ENCODE assay signal across 9 cellular contexts in genomic region chr13:33153421-33154381, GRCh38.
A peak's percentile ranks its signal among the peaks of the same experiment; 100 is the strongest.
DNase-seq lines count a peak whose midpoint lies in the region; ATAC-seq, FAIRE-seq and TF ChIP-seq lines count a peak whose summit lies in the region.
"Had no signal": no experiment of that assay in that cellular context is flagged by ENCODE, and none has a peak within 500 bp of the region (broad histone marks: within the 10 kb centered on the region; RNA-seq: fewer than 3 reads in every experiment).

No MANE protein-coding gene starts in this region.

- peaks cover 49% of the 10 kb centered on the region for H3K79me2 ChIP-seq in astrocyte (ENCODE audit: insufficient read depth, low read length)
- no peaks in the 10 kb centered on the region for H3K79me2 ChIP-seq in trophoblast cell (ENCODE audit: control insufficient read depth, insufficient read depth, low read length, poor library complexity)

- H4K12ac ChIP-seq in trophoblast cell (ENCODE audit: low read depth, low read length) = no peak overlapping the region

- no CpG with 5 or more reads among the region's 17 CpGs for WGBS in trophoblast cell (ENCODE audit: extremely low coverage, insufficient coverage, insufficient read length)

- H3K23ac ChIP-seq in trophoblast cell (ENCODE audit: low read length) = no peak overlapping the region

- H4K91ac ChIP-seq in trophoblast cell (ENCODE audit: low read depth, low read length) = no peak overlapping the region

- peak overlapping the region; percentile 34 for H3K4me3 Mint-ChIP-seq in astrocyte (ENCODE audit: unreplicated experiment)

- H3K36me3 ChIP-seq in astrocyte (ENCODE audit: insufficient read depth, low read length) = peaks cover 4% of the 10 kb centered on the region
- H3K36me3 ChIP-seq in cardiac muscle cell = no peaks in the 10 kb centered on the region
- no peaks in the 10 kb centered on the region for H3K36me3 ChIP-seq in trophoblast cell (ENCODE audit: control insufficient read depth in 1 of 2, insufficient read depth in 2 of 2, low read length in 2 of 2)

- H3K27me3 Mint-ChIP-seq in astrocyte (ENCODE audit: low read depth, unreplicated experiment) = no peaks in the 10 kb centered on the region

- no peak overlapping the region for H3K27ac Mint-ChIP-seq in astrocyte (ENCODE audit: unreplicated experiment)

- no peak overlapping the region for H2BK5ac ChIP-seq in trophoblast cell (ENCODE audit: low read depth, low read length, poor library complexity)

- peak; percentile 7 for DNase-seq in Caki2 (ENCODE audit: low read depth)
- DNase-seq in astrocyte (ENCODE audit: low read depth) = peak; percentile 52
- DNase-seq in cardiac muscle cell (ENCODE audit: low read depth in 1 of 2, low spot score in 1 of 2) = peak in 1 of 2 donors; percentile 61
- peak in 1 of 2 donors; percentile 52 for DNase-seq in trophoblast cell
- DNase-seq in DMS 273 treated with DMSO at 0.1 percent for 48 hours (lab: John Stamatoyannopoulos, UW) = no peak
- DNase-seq in NCI-H748 (lab: John Stamatoyannopoulos, UW; ENCODE audit: unreplicated experiment) = no peak

- ATAC-seq in HG02610 (IDR thresholded peaks at IDR 0.05; ENCODE audit: unreplicated experiment) (no peak), GM19328 (IDR thresholded peaks at IDR 0.05; ENCODE audit: unreplicated experiment) (no peak)

- H3K4me1 Mint-ChIP-seq in astrocyte (ENCODE audit: low read depth, unreplicated experiment) = peaks cover 5% of the 10 kb centered on the region

- peak overlapping the region; percentile 12 for H4K8ac ChIP-seq in trophoblast cell (ENCODE audit: low read depth, low read length)

- peak overlapping the region; percentile 78 for H2BK12ac ChIP-seq in trophoblast cell (ENCODE audit: low read length)

- H3K9ac ChIP-seq in astrocyte (ENCODE audit: low read length) = peak overlapping the region; percentile 70
- H3K9ac ChIP-seq in trophoblast cell (ENCODE audit: low read length) = no peak overlapping the region

- H3K4me2 ChIP-seq in astrocyte (ENCODE audit: low read length) (peak overlapping the region; percentile 40), trophoblast cell (ENCODE audit: low read length) (no peak overlapping the region)

- in situ Hi-C loops in Caki2 (cut with HindIII; ENCODE audit: low pct_unique_long_range_greater_than_20kb, low sequenced_read_pairs) = no loop called here

- no peak overlapping the region for H3K18ac ChIP-seq in trophoblast cell (ENCODE audit: low read length)

- H2BK120ac ChIP-seq in trophoblast cell (ENCODE audit: insufficient read depth, low read length, poor library complexity) = peak overlapping the region; percentile 29

- peaks cover 2% of the 10 kb centered on the region for H3K9me3 Mint-ChIP-seq in astrocyte (ENCODE audit: unreplicated experiment)

- H3K4me3 ChIP-seq in astrocyte (ENCODE audit: insufficient read depth, low read depth, low read length) = no peak overlapping the region
- H3K4me3 ChIP-seq in cardiac muscle cell = no peak overlapping the region
- H3K4me3 ChIP-seq in trophoblast cell (ENCODE audit: low read depth, low read length) = peak overlapping the region; percentile 26

- peak overlapping the region; percentile 6 for H3K14ac ChIP-seq in trophoblast cell (ENCODE audit: low read length)

- H3K4me1 ChIP-seq in astrocyte (ENCODE audit: insufficient read depth, low read length) (peaks cover 17% of the 10 kb centered on the region), cardiac muscle cell (ENCODE audit: low read depth) (no peaks in the 10 kb centered on the region), trophoblast cell (ENCODE audit: control insufficient read depth in 1 of 2, insufficient read depth in 2 of 2, low read length in 2 of 2) (peaks cover 2 to 7% of the 10 kb centered on the region in 2 experiments)

- peaks cover 8% of the 10 kb centered on the region for H3K79me1 ChIP-seq in trophoblast cell (ENCODE audit: low read length)

- H3K4ac ChIP-seq in trophoblast cell (ENCODE audit: low read depth, low read length) = no peak overlapping the region

- H2AFZ ChIP-seq in astrocyte (ENCODE audit: low read depth, low read length) (no peak overlapping the region), trophoblast cell (ENCODE audit: insufficient read depth, low read length, poor library complexity) (no peak overlapping the region)

- peaks cover 17% of the 10 kb centered on the region for H3K36me3 Mint-ChIP-seq in astrocyte (ENCODE audit: low read depth, unreplicated experiment)

- H3K27ac ChIP-seq in astrocyte (ENCODE audit: low read depth, low read length) = peak overlapping the region; percentile 84
- no peak overlapping the region for H3K27ac ChIP-seq in cardiac muscle cell
- H3K27ac ChIP-seq in trophoblast cell (ENCODE audit: low read depth, low read length) = no peak overlapping the region

- no peaks in the 10 kb centered on the region for H4K20me1 ChIP-seq in astrocyte (ENCODE audit: insufficient read depth, low read length)

- TF ChIP-seq CTCF in astrocyte (IDR thresholded peaks at IDR 0.05; ENCODE audit: insufficient read depth, low read depth, low read length) (no peak), cardiac muscle cell (IDR thresholded peaks at IDR 0.05; ENCODE audit: low read depth, low read length) (peak; percentile 29)

- FAIRE-seq in astrocyte (lab: Jason Lieb, UNC) = no peak
- FAIRE-seq: TTC549 had no signal

- H2AK5ac ChIP-seq in trophoblast cell (ENCODE audit: low read length) = no peak overlapping the region

- H3K9me3 ChIP-seq in astrocyte (ENCODE audit: insufficient read depth, low read depth, low read length) = no peaks in the 10 kb centered on the region
- H3K9me3 ChIP-seq in cardiac muscle cell (ENCODE audit: low read depth) = no peaks in the 10 kb centered on the region
- no peaks in the 10 kb centered on the region for H3K9me3 ChIP-seq in trophoblast cell (ENCODE audit: insufficient read depth, low read depth, low read length)

- no peaks in the 10 kb centered on the region for H3K27me3 ChIP-seq in astrocyte (ENCODE audit: insufficient read depth, low read length)
- no peaks in the 10 kb centered on the region for H3K27me3 ChIP-seq in cardiac muscle cell
- no peaks in the 10 kb centered on the region for H3K27me3 ChIP-seq in trophoblast cell (ENCODE audit: insufficient read depth, low read length)

Comparison
In these comparisons a context has a peak if more than half of its experiments do, and no peak if none do; other contexts are left out.
1. DNase-seq: peak in Caki2 (single experiment) and astrocyte (single experiment); none in DMS 273 treated with DMSO at 0.1 percent for 48 hours (single experiment) and NCI-H748 (single experiment).